In the genomic region with DNA sequence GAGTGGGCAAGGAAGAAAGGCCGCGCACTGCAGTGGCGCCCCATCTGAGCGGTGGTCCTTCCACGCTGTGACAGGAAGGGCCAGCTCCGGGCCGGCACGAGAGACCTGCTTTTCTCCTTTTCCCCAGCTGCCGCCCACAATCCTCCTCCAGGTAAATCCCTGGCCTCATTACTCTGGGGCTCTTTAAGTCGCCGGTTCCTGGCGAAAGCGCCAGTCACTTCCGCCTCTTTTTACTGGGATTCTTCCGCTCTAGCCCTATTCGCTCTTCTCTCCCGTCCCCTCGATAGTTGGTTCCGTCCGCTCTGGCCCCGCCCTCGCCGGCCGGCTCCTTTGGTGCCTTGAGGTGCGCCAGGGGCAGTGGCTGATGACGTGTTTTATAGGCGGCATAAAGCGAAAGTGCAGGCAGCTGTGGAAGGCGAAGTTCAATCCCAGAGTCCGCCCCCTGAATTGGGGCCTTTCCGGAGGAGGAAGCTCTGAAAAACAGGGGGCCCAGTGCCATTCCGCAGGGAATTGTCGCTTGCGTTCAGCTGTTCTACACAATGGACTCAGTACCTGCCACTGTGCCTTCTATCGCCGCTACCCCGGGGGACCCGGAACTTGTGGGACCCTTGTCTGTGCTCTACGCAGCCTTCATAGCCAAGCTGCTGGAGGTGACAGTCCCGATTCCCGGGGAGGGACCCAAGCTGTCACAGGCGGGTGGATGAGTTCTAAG, we compare ENCODE assay signal across 8 cellular contexts. TPM values are rescaled to one million over a fixed set of nuclear protein-coding genes. Genes with fewer than 3 reads are reported as not detected.
DNase-seq lines count a peak whose midpoint lies in the region; ATAC-seq lines count a peak whose summit lies in the region.

No MANE protein-coding gene starts in this region.

- peaks cover 8% of the 10 kb centered on the region for H3K4me1 ChIP-seq in effector memory CD4-positive, alpha-beta T cell (ENCODE audit: control insufficient read depth, insufficient read depth, low read length, poor library complexity, severe bottlenecking)

- no peaks in the 10 kb centered on the region for H3K27me3 ChIP-seq in effector memory CD4-positive, alpha-beta T cell (replicated peaks; ENCODE audit: control insufficient read depth, insufficient read depth, low read length, poor library complexity, severe bottlenecking)

- H3K36me3 ChIP-seq in effector memory CD4-positive, alpha-beta T cell (ENCODE audit: control insufficient read depth, insufficient read depth, low read length): peaks cover 3% of the 10 kb centered on the region

- ATAC-seq in GM21367 (IDR thresholded peaks at IDR 0.05; ENCODE audit: unreplicated experiment): peak; percentile 95

- peak; percentile 95 for DNase-seq in COR-L47 (lab: John Stamatoyannopoulos, UW)
- DNase-seq in HT1080 (ENCODE audit: low read depth): peak; percentile 98
- DNase-seq in NOMO-1 (lab: John Stamatoyannopoulos, UW; ENCODE audit: unreplicated experiment in 2 of 2): peak; percentile 98
- DNase-seq in activated CD8-positive, alpha-beta memory T cell treated with anti-CD3 and anti-CD28 coated beads for 48 hours (ENCODE audit: low read depth in 2 of 3, low spot score in 2 of 3): peak; percentile 77 to 93 (median 87)
- DNase-seq in effector memory CD4-positive, alpha-beta T cell: peak; percentile 95 to 97 (median 97)
- peak; percentile 99 for DNase-seq in lung microvascular endothelial cell (ENCODE audit: low read depth in 2 of 2)
- peak; percentile 90 to 95 (median 91) for DNase-seq in stimulated activated CD4-positive, alpha-beta T cell treated with anti-CD3 and anti-CD28 coated beads, TNF-alpha, amount 100 ng/mL, for 4 hours (ENCODE audit: low read depth in 3 of 3)

- H3K27ac ChIP-seq in effector memory CD4-positive, alpha-beta T cell (ENCODE audit: insufficient read depth, low read length, poor library complexity, severe bottlenecking): peak overlapping the region; percentile 99

- H3K4me3 ChIP-seq in effector memory CD4-positive, alpha-beta T cell (ENCODE audit: insufficient read depth, low read depth, low read length, poor library complexity, severe bottlenecking): peak overlapping the region; percentile 99

- no peaks in the 10 kb centered on the region for H3K9me3 ChIP-seq in effector memory CD4-positive, alpha-beta T cell (ENCODE audit: control insufficient read depth, low read length)

RNA-seq across cellular contexts. Expression of gene MIA3, which starts 26.2 kb away (rescaled TPM):
- total RNA-seq in HT1080 (2014; rRNA removed; shearing (Covaris generic)): 22.8 and 30.5 TPM in 2 replicates
- 12.1 and 18.2 TPM in 2 replicates for polyA plus RNA-seq in HT1080 (2015; cell fraction: cytosol; rRNA removed)
- 111 and 156 TPM in 2 replicates for polyA plus RNA-seq in HT1080 (2015; cell fraction: nucleus; rRNA removed)
- 19.0 and 32.7 TPM in 2 replicates for total RNA-seq in lung microvascular endothelial cell

RNA-seq across cellular contexts. Expression of gene TAF1A, which starts 54.4 kb away (rescaled TPM):
- 14.5 and 15.4 TPM in 2 replicates for total RNA-seq in HT1080 (2014; rRNA removed; shearing (Covaris generic))
- polyA plus RNA-seq in HT1080 (2015; cell fraction: cytosol; rRNA removed): 19.6 and 20.4 TPM in 2 replicates
- 37.5 and 38.5 TPM in 2 replicates for polyA plus RNA-seq in HT1080 (2015; cell fraction: nucleus; rRNA removed)
- total RNA-seq in lung microvascular endothelial cell: 2.0 and 2.4 TPM in 2 replicates

Comparison
In these comparisons a context has a peak if more than half of its experiments do, and no peak if none do; other contexts are left out.
1. Peak in every context shown above with its lines: DNase-seq, ATAC-seq, H3K4me3 ChIP-seq and H3K27ac ChIP-seq.